Comparison of ENCODE assay signal across 18 cellular contexts in the genomic region with DNA sequence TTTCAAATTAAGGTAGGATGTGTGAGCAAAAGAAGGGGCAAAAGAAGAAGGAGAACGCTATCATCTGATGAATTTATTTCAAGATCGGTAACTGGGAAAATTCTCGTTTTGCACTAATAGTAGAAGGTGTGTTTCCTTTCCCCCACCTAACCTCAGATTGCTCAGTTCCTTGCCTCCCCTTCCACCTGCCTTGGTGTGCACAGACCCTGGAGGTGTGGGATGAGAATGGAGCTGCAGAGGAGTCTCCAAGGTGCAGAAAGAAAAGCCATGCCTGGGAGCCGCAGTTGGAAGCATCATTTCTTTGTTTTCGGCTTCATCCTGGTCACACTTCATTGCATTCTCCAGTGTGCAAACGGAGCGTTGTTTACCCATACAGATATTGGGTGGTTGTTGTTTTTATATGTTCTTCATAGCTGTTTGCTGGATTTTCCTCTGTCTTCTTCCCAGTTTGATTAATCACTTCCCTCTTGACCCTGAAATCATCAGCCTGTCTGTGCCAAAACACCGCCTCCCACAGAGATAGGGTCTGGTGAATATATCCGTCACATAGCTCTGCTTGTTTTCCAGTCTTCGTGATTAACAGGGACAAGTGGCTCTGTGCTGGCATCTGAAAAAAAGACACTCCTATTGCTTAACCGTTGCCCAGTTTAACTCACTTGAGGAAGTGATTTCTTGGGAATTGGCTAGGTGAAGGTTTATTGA. TPM values are rescaled to one million over a fixed set of nuclear protein-coding genes. Genes with fewer than 3 reads are reported as not detected.
DNase-seq lines count a peak whose midpoint lies in the region; ATAC-seq, FAIRE-seq and TF ChIP-seq lines count a peak whose summit lies in the region.
"Had no signal": no experiment of that assay in that cellular context is flagged by ENCODE, and none has a peak within 500 bp of the region (broad histone marks: within the 10 kb centered on the region; RNA-seq: fewer than 3 reads in every experiment).

No MANE protein-coding gene starts in this region.

- H3K9ac ChIP-seq in IMR-90 (ENCODE audit: low read depth, low read length) (no peak overlapping the region), mucosa of rectum (ENCODE audit: low read depth in 1 of 2, low read length in 2 of 2) (peak overlapping the region; percentile 58 to 73)

- peak overlapping the region; percentile 90 for H3K18ac ChIP-seq in IMR-90 (ENCODE audit: low read depth, low read length)

- H3K4me1 ChIP-seq in IMR-90 (ENCODE audit: control insufficient read depth, insufficient read depth, low read length) (peaks cover 30% of the 10 kb centered on the region), mucosa of rectum (ENCODE audit: control insufficient read depth in 2 of 2, insufficient read depth in 2 of 2, low read length in 2 of 2) (peaks cover 36 to 79% of the 10 kb centered on the region in 2 donors)

- no peak overlapping the region for H2BK5ac ChIP-seq in IMR-90 (ENCODE audit: low read depth, low read length, poor library complexity, severe bottlenecking)

- BruUV-seq in IMR-90 (replicated peaks; lab: Mats Ljungman, UMichigan): no TSS peak

- POLR2A ChIA-PET in IMR-90 (lab: Charles Lee; ENCODE audit: unreplicated experiment) (no interaction called here), T-cell (lab: Charles Lee) (no interaction called here)

- no peak for TF ChIP-seq POLR2A in IMR-90 (IDR thresholded peaks at IDR 0.05; ENCODE audit: low read depth, low read length)

- intact Hi-C loops in IMR-90 (cut with micrococcal nuclease): loop anchor here (5.0 kb wide), 3 partner anchors 45 to 225 kb away; no protein-coding TSS in a partner anchor

- DNase-seq in CD1c-positive myeloid dendritic cell (ENCODE audit: extremely low spot score): peak; percentile 14
- DNase-seq in IMR-90: no peak
- DNase-seq in bronchial epithelial cell (ENCODE audit: low read depth): peak; percentile 29
- DNase-seq in NCI-H2171 treated with DMSO at 0.1 percent for 48 hours (lab: John Stamatoyannopoulos, UW): no peak
- DNase-seq in T-cell: no peak
- no peak for DNase-seq in NCI-H226
- DNase-seq in activated CD4-positive, alpha-beta T cell treated with anti-CD3 and anti-CD28 coated beads, Interleukin-2, amount 50 U/mL, for 48 hours: no peak
- DNase-seq: activated T-cell treated with anti-CD3 and anti-CD28 coated beads for 4 hours; DND-41; islet precursor cell; NCI-H82; sigmoid colon; stimulated activated naive CD8-positive, alpha-beta T cell treated with anti-CD3 and anti-CD28 coated beads, Interleukin-15, amount 100 ng/mL, for 72 hours; T-helper 17 cell had no signal

- H2BK15ac ChIP-seq in IMR-90 (ENCODE audit: low read depth, low read length): peak overlapping the region; percentile 82; the same call in 2 of the 3 replicates

- peaks cover 45% of the 10 kb centered on the region for H3K36me3 Mint-ChIP-seq in T-cell

- H3K4me1 Mint-ChIP-seq in T-cell: peaks cover 33 to 42% (median 37%) of the 10 kb centered on the region in 3 donors

- peak overlapping the region; percentile 48 to 70; a peak in 3 of 4 replicates for H4K8ac ChIP-seq in IMR-90 (ENCODE audit: low read depth in 2 of 2, low read length in 2 of 2)

- H3K9me1 ChIP-seq in IMR-90 (ENCODE audit: insufficient read depth, low read length): peaks cover 34% of the 10 kb centered on the region

- H3K23ac ChIP-seq in IMR-90 (ENCODE audit: low read depth, low read length): peak overlapping the region; percentile 66; the same call in 1 of the 2 replicates

- peak overlapping the region; percentile 81 for H3K4ac ChIP-seq in IMR-90 (ENCODE audit: low read depth, low read length)

- CTCF ChIA-PET in IMR-90 (lab: Yijun Ruan, JAX) (no interaction called here), T-cell (lab: Charles Lee) (no interaction called here)

- H2AK9ac ChIP-seq in IMR-90 (replicated peaks; ENCODE audit: low read depth, low read length, poor library complexity): no peak overlapping the region

- no peaks in the 10 kb centered on the region for H4K20me1 ChIP-seq in IMR-90 (ENCODE audit: insufficient read depth, low read length)

- H3K27me3 ChIP-seq in IMR-90 (ENCODE audit: control insufficient read depth, insufficient read depth, low read length) (no peaks in the 10 kb centered on the region), bronchial epithelial cell (ENCODE audit: control insufficient read depth, insufficient read depth, low read length) (no peaks in the 10 kb centered on the region), mucosa of rectum (ENCODE audit: control insufficient read depth in 2 of 2, insufficient read depth in 2 of 2, low read length in 2 of 2) (no peaks in the 10 kb centered on the region)
- H3K27me3 ChIP-seq: sigmoid colon had no signal

- no peak overlapping the region for H3K4me2 ChIP-seq in IMR-90 (ENCODE audit: low read depth, low read length)

- no peaks in the 10 kb centered on the region for H3K79me1 ChIP-seq in IMR-90 (ENCODE audit: low read depth in 1 of 2, low read length in 2 of 2)

- peak overlapping the region; percentile 94 for H2AK5ac ChIP-seq in IMR-90 (ENCODE audit: low read depth, low read length)

- no peaks in the 10 kb centered on the region for H3K9me3 Mint-ChIP-seq in T-cell
- H3K9me3 Mint-ChIP-seq: central memory CD8-positive, alpha-beta T cell; stimulated activated naive CD8-positive, alpha-beta T cell treated with anti-CD3 and anti-CD28 coated beads, Interleukin-15, amount 100 ng/mL, for 72 hours had no signal

- no peak for TF ChIP-seq RAD21 in IMR-90 (IDR thresholded peaks at IDR 0.05; ENCODE audit: low read length)

- peak overlapping the region; percentile 54 for H3K14ac ChIP-seq in IMR-90 (replicated peaks; ENCODE audit: low read depth, low read length)

- no peaks in the 10 kb centered on the region for H3K27me3 Mint-ChIP-seq in T-cell
- H3K27me3 Mint-ChIP-seq: central memory CD8-positive, alpha-beta T cell; stimulated activated naive CD8-positive, alpha-beta T cell treated with anti-CD3 and anti-CD28 coated beads, Interleukin-15, amount 100 ng/mL, for 72 hours; T-helper 17 cell had no signal

- no peak for FAIRE-seq in bronchial epithelial cell (lab: Jason Lieb, UNC)
- FAIRE-seq: H1 had no signal

- H3K4me3 ChIP-seq in IMR-90 (ENCODE audit: insufficient read depth, low read depth, low read length) (no peak overlapping the region), bronchial epithelial cell (ENCODE audit: low read depth, low read length) (no peak overlapping the region), mucosa of rectum (ENCODE audit: low read length in 2 of 2) (peak overlapping the region; percentile 63 to 67)
- H3K4me3 ChIP-seq: sigmoid colon had no signal

- TF ChIP-seq CTCF in IMR-90 (conservative IDR thresholded peaks at IDR 0.05; ENCODE audit: low read depth, low read length) (no peak), bronchial epithelial cell (IDR thresholded peaks at IDR 0.05; ENCODE audit: insufficient read depth, low read length, severe bottlenecking) (no peak)

- H3K36me3 ChIP-seq in IMR-90 (ENCODE audit: control insufficient read depth, insufficient read depth, low read length) (no peaks in the 10 kb centered on the region), bronchial epithelial cell (ENCODE audit: control insufficient read depth, insufficient read depth, low read length) (no peaks in the 10 kb centered on the region), mucosa of rectum (ENCODE audit: control insufficient read depth in 2 of 2, insufficient read depth in 2 of 2, low read length in 2 of 2) (no peaks in the 10 kb centered on the region)
- H3K36me3 ChIP-seq: sigmoid colon had no signal

- no peaks in the 10 kb centered on the region for H3K9me3 ChIP-seq in IMR-90 (ENCODE audit: control insufficient read depth, insufficient read depth, low read length)
- H3K9me3 ChIP-seq in mucosa of rectum (ENCODE audit: control insufficient read depth in 2 of 2, low read length in 2 of 2): no peaks in the 10 kb centered on the region
- H3K9me3 ChIP-seq: sigmoid colon had no signal

- H4K91ac ChIP-seq in IMR-90 (ENCODE audit: insufficient read depth, low read depth, low read length): peak overlapping the region; percentile 79

- H3K4me3 Mint-ChIP-seq in T-cell: no peak overlapping the region
- H3K4me3 Mint-ChIP-seq: central memory CD8-positive, alpha-beta T cell; stimulated activated naive CD8-positive, alpha-beta T cell treated with anti-CD3 and anti-CD28 coated beads, Interleukin-15, amount 100 ng/mL, for 72 hours; T-helper 17 cell had no signal

- ATAC-seq in IMR-90 (ENCODE audit: low read depth) (no peak), T-cell (replicated peaks in 1 of 4) (no peak)
- ATAC-seq: stimulated activated naive CD8-positive, alpha-beta T cell treated with anti-CD3 and anti-CD28 coated beads, Interleukin-15, amount 100 ng/mL, for 72 hours; T-helper 17 cell had no signal

- no peak overlapping the region for H3K27ac Mint-ChIP-seq in T-cell
- H3K27ac Mint-ChIP-seq: stimulated activated naive CD8-positive, alpha-beta T cell treated with anti-CD3 and anti-CD28 coated beads, Interleukin-15, amount 100 ng/mL, for 72 hours; T-helper 17 cell had no signal

- H2AFZ ChIP-seq in IMR-90 (replicated peaks; ENCODE audit: low read length, poor library complexity): no peak overlapping the region

- H3K27ac ChIP-seq in IMR-90 (ENCODE audit: insufficient read depth, low read length) (peak overlapping the region; percentile 8; the same call in 1 of the 2 replicates), mucosa of rectum (ENCODE audit: low read depth in 2 of 2, low read length in 2 of 2) (peak overlapping the region; percentile 88 to 94)
- H3K27ac ChIP-seq: RWPE1 had no signal

- H4K5ac ChIP-seq in IMR-90 (ENCODE audit: low read depth, low read length): peak overlapping the region; percentile 81

- no peak overlapping the region for H3K56ac ChIP-seq in IMR-90 (ENCODE audit: extremely low read depth, insufficient read depth, low read length)

- WGBS in IMR-90 (ENCODE audit: extremely low coverage in 2 of 2, insufficient read length in 1 of 2), 2 experiments: no CpG with 5 or more reads among the region's 11 CpGs

- in situ Hi-C loops in IMR-90 (cut with MboI; ENCODE audit: low sequenced_read_pairs): no loop called here

- H2BK120ac ChIP-seq in IMR-90 (ENCODE audit: low read depth, low read length): peak overlapping the region; percentile 91

- H2BK20ac ChIP-seq in IMR-90 (ENCODE audit: low read depth, low read length): peak overlapping the region; percentile 77

- dilution Hi-C loops in IMR-90 (cut with HindIII; ENCODE audit: low sequenced_read_pairs, unreplicated experiment): no loop called here

TF ChIP-seq in IMR-90, 13 proteins besides CTCF, POLR2A, EP300 and RAD21 (continues in another document):
- TF ChIP-seq NFE2L2 (IDR thresholded peaks at IDR 0.05; ENCODE audit: low read depth, low read length) (no peak), SMC3 (IDR thresholded peaks at IDR 0.05; ENCODE audit: low read depth, low read length) (no peak)

RNA-seq across cellular contexts. Expression of a gene that starts 40.2 kb away (rescaled TPM):
- total RNA-seq in IMR-90 (2012; rRNA removed) (16.5 and 16.7 TPM in 2 replicates), bronchial epithelial cell (2.0 and 4.7 TPM in 2 replicates), T-cell (10 to 100 TPM; 30.8 to 55.3 (median 33.7) TPM)
- polyA plus RNA-seq in IMR-90 (2012; rRNA removed): 7.6 and 8.2 TPM in 2 replicates
- polyA plus RNA-seq in IMR-90 (2012; cell fraction: cytosol; rRNA removed): 5.4 and 7.2 TPM in 2 replicates
- 9.9 and 17.1 TPM in 2 replicates for polyA plus RNA-seq in IMR-90 (2012; cell fraction: nucleus; rRNA removed; ENCODE audit: low replicate concordance)

Comparison
In these comparisons a context has a peak if more than half of its experiments do, and no peak if none do; other contexts are left out.
1. DNase-seq: peak in CD1c-positive myeloid dendritic cell (single experiment) and bronchial epithelial cell (single experiment); none in IMR-90 (single experiment), NCI-H2171 treated with DMSO at 0.1 percent for 48 hours (single experiment), T-cell (0 of 34), NCI-H226 (single experiment) and activated CD4-positive, alpha-beta T cell treated with anti-CD3 and anti-CD28 coated beads, Interleukin-2, amount 50 U/mL, for 48 hours (0 of 2).
2. H3K4me3 ChIP-seq: peak in mucosa of rectum (2 of 2); none in IMR-90 (single experiment) and bronchial epithelial cell (single experiment).